Comparison of ENCODE assay signal across 2 cellular contexts in genomic region chr7:116515584-116515983, GRCh38.
TF ChIP-seq lines count a peak whose summit lies in the region.

No MANE protein-coding gene starts in this region.

TF ChIP-seq in HepG2, 621 proteins besides CTCF, POLR2A, EP300 and RAD21:
- TF ChIP-seq MAFF (IDR thresholded peaks at IDR 0.05; ENCODE audit: low read depth, low read length) (0 out of 2 replicates have a peak, but pooled peaks have one; percentile 9), ZNF607 (CRISPR knock-in tag; IDR thresholded peaks at IDR 0.05; ENCODE audit: borderline replicate concordance) (no peak), CEBPB (IDR thresholded peaks at IDR 0.05; ENCODE audit: borderline replicate concordance, low read depth, low read length) (no peak), MAFK (conservative IDR thresholded peaks at IDR 0.05 in 1 of 2, IDR thresholded peaks at IDR 0.05 in 1 of 2; ENCODE audit: low read length in 2 of 2) (0 out of 4 replicates have a peak, but pooled peaks have one; percentile 10 to 36), ZNF891 (CRISPR knock-in tag; IDR thresholded peaks at IDR 0.05) (no peak)

TF ChIP-seq in IMR-90, 13 proteins besides CTCF, POLR2A, EP300 and RAD21:
- TF ChIP-seq MAFK (IDR thresholded peaks at IDR 0.05; ENCODE audit: low read depth, low read length) (0 out of 2 replicates have a peak, but pooled peaks have one; percentile 24), MXI1 (IDR thresholded peaks at IDR 0.05; ENCODE audit: borderline replicate concordance, low read depth, low read length) (no peak)
